16 cellular contexts compared by ENCODE assay signal in genomic region chr20:58135441-58136170, GRCh38.
A peak's percentile ranks its signal among the peaks of the same experiment; 100 is the strongest.
DNase-seq lines count a peak whose midpoint lies in the region; ATAC-seq and TF ChIP-seq lines count a peak whose summit lies in the region.
"Had no signal": no experiment of that assay in that cellular context is flagged by ENCODE, and none has a peak within 500 bp of the region (broad histone marks: within the 10 kb centered on the region; RNA-seq: fewer than 3 reads in every experiment).

No MANE protein-coding gene starts in this region.

- H3K4me3 ChIP-seq in MM.1S (ENCODE audit: low read length): no peak overlapping the region
- no peak overlapping the region for H3K4me3 ChIP-seq in gastroesophageal sphincter
- H3K4me3 ChIP-seq: mucosa of descending colon, smooth muscle cell had no signal

- H3K9me3 ChIP-seq in MM.1S (replicated peaks; ENCODE audit: insufficient read depth, low read length): no peaks in the 10 kb centered on the region
- no peaks in the 10 kb centered on the region for H3K9me3 ChIP-seq in gastroesophageal sphincter
- H3K9me3 ChIP-seq: mucosa of descending colon had no signal

- H3K79me2 ChIP-seq in MM.1S (ENCODE audit: low read length): no peaks in the 10 kb centered on the region

- no peak overlapping the region for H3K4me3 Mint-ChIP-seq in activated CD4-positive, alpha-beta memory T cell treated with anti-CD3 and anti-CD28 coated beads, Interleukin-2, amount 10 ng/mL, durations not matched to agents 7 days and 5 days
- no peak overlapping the region for H3K4me3 Mint-ChIP-seq in activated CD4-positive, alpha-beta memory T cell treated with anti-CD3 and anti-CD28 coated beads for 36 hours
- H3K4me3 Mint-ChIP-seq in type B pancreatic cell: peak overlapping the region; percentile 58

- ATAC-seq in foreskin keratinocyte (peak; percentile 78), HG03520 (IDR thresholded peaks at IDR 0.05; ENCODE audit: unreplicated experiment) (no peak), gastroesophageal sphincter (no peak)
- ATAC-seq: mucosa of descending colon; SK-N-SH treated with all-trans-retinoic acid at 6 μM for 48 hours; stimulated activated naive CD8-positive, alpha-beta T cell treated with anti-CD3 and anti-CD28 coated beads, Interleukin-15, Interleukin-2, amounts not matched to agents 100 U/mL and 50 U/mL, for 24 hours had no signal

- intact Hi-C loops in activated CD4-positive, alpha-beta memory T cell treated with anti-CD3 and anti-CD28 coated beads for 36 hours (cut with micrococcal nuclease): no loop called here

- no peak for TF ChIP-seq EP300 in gastroesophageal sphincter (IDR thresholded peaks at IDR 0.05)

- no peak for TF ChIP-seq CTCF in foreskin keratinocyte (conservative IDR thresholded peaks at IDR 0.05)
- TF ChIP-seq CTCF in type B pancreatic cell (conservative IDR thresholded peaks at IDR 0.05): no peak
- no peak for TF ChIP-seq CTCF in MM.1S (IDR thresholded peaks at IDR 0.05; ENCODE audit: low read length)
- no peak for TF ChIP-seq CTCF in gastroesophageal sphincter (IDR thresholded peaks at IDR 0.05)

- no peak overlapping the region for H2AFZ ChIP-seq in MM.1S (ENCODE audit: low read length)

- POLR2A ChIA-PET in activated CD4-positive, alpha-beta memory T cell treated with anti-CD3 and anti-CD28 coated beads, Interleukin-2, amount 10 ng/mL, durations not matched to agents 7 days and 5 days (lab: Charles Lee): no interaction called here
- POLR2A ChIA-PET in activated CD4-positive, alpha-beta memory T cell treated with anti-CD3 and anti-CD28 coated beads for 36 hours (lab: Charles Lee): no interaction called here

- 16 to 25% methylated on average over 9 of the region's 16 CpGs for WGBS in gastroesophageal sphincter (ENCODE audit: low coverage in 1 of 2), 2 donors

- DNase-seq in activated CD4-positive, alpha-beta memory T cell treated with anti-CD3 and anti-CD28 coated beads, Interleukin-2, amount 10 ng/mL, durations not matched to agents 7 days and 5 days: peak; percentile 12
- no peak for DNase-seq in activated CD4-positive, alpha-beta memory T cell treated with anti-CD3 and anti-CD28 coated beads for 36 hours
- DNase-seq in SW480 (ENCODE audit: low spot score): peak; percentile 81
- DNase-seq in foreskin keratinocyte: peak; percentile 29 to 60
- DNase-seq in type B pancreatic cell (ENCODE audit: extremely low spot score, unreplicated experiment): peak; percentile 59
- DNase-seq in MM.1S: no peak
- DNase-seq: activated naive CD4-positive, alpha-beta T cell treated with Interleukin-2 at 50 U/mL for 16 hours; caudate nucleus; GOT3; mucosa of descending colon; NCI-H1930; stimulated activated naive CD8-positive, alpha-beta T cell treated with anti-CD3 and anti-CD28 coated beads, Interleukin-15, Interleukin-2, amounts not matched to agents 100 U/mL and 50 U/mL, for 24 hours had no signal

- CTCF ChIA-PET in activated CD4-positive, alpha-beta memory T cell treated with anti-CD3 and anti-CD28 coated beads, Interleukin-2, amount 10 ng/mL, durations not matched to agents 7 days and 5 days (lab: Charles Lee): no interaction called here
- CTCF ChIA-PET in activated CD4-positive, alpha-beta memory T cell treated with anti-CD3 and anti-CD28 coated beads for 36 hours (lab: Charles Lee): no interaction called here

- no peaks in the 10 kb centered on the region for H3K36me3 Mint-ChIP-seq in activated CD4-positive, alpha-beta memory T cell treated with anti-CD3 and anti-CD28 coated beads, Interleukin-2, amount 10 ng/mL, durations not matched to agents 7 days and 5 days (ENCODE audit: low read depth)
- H3K36me3 Mint-ChIP-seq in activated CD4-positive, alpha-beta memory T cell treated with anti-CD3 and anti-CD28 coated beads for 36 hours: no peaks in the 10 kb centered on the region
- no peaks in the 10 kb centered on the region for H3K36me3 Mint-ChIP-seq in type B pancreatic cell

- H3K9me3 Mint-ChIP-seq in activated CD4-positive, alpha-beta memory T cell treated with anti-CD3 and anti-CD28 coated beads, Interleukin-2, amount 10 ng/mL, durations not matched to agents 7 days and 5 days: no peaks in the 10 kb centered on the region
- H3K9me3 Mint-ChIP-seq in activated CD4-positive, alpha-beta memory T cell treated with anti-CD3 and anti-CD28 coated beads for 36 hours: no peaks in the 10 kb centered on the region
- H3K9me3 Mint-ChIP-seq in type B pancreatic cell: peaks cover 3% of the 10 kb centered on the region

- no peaks in the 10 kb centered on the region for H3K9me2 ChIP-seq in MM.1S (replicated peaks; ENCODE audit: insufficient read depth, low read length)

- no peaks in the 10 kb centered on the region for H4K20me1 ChIP-seq in MM.1S (ENCODE audit: insufficient read depth, low read length)

- peaks cover 56% of the 10 kb centered on the region for H3K27me3 Mint-ChIP-seq in activated CD4-positive, alpha-beta memory T cell treated with anti-CD3 and anti-CD28 coated beads, Interleukin-2, amount 10 ng/mL, durations not matched to agents 7 days and 5 days
- H3K27me3 Mint-ChIP-seq in activated CD4-positive, alpha-beta memory T cell treated with anti-CD3 and anti-CD28 coated beads for 36 hours: peaks cover 53% of the 10 kb centered on the region
- H3K27me3 Mint-ChIP-seq in type B pancreatic cell: peaks cover 46% of the 10 kb centered on the region

- H3K4me1 ChIP-seq in foreskin keratinocyte: peaks cover 16% of the 10 kb centered on the region
- H3K4me1 ChIP-seq in MM.1S (ENCODE audit: low read length): no peaks in the 10 kb centered on the region
- peaks cover 0 to 36% (median 2%) of the 10 kb centered on the region in 3 donors for H3K4me1 ChIP-seq in gastroesophageal sphincter

- TF ChIP-seq POLR2A in gastroesophageal sphincter (IDR thresholded peaks at IDR 0.05): no peak

- H3F3A ChIP-seq in MM.1S (ENCODE audit: insufficient read depth, low read length): no peaks in the 10 kb centered on the region

- H3K4me2 ChIP-seq in MM.1S (ENCODE audit: low read depth, low read length): no peak overlapping the region
- H3K4me2 ChIP-seq: smooth muscle cell had no signal

- no peaks in the 10 kb centered on the region for H3K36me3 ChIP-seq in MM.1S (replicated peaks; ENCODE audit: insufficient read depth, low read length)
- no peaks in the 10 kb centered on the region for H3K36me3 ChIP-seq in gastroesophageal sphincter

- no peak overlapping the region for H3K27ac ChIP-seq in foreskin keratinocyte
- H3K27ac ChIP-seq in MM.1S (ENCODE audit: low read length): no peak overlapping the region
- H3K27ac ChIP-seq in gastroesophageal sphincter: no peak overlapping the region

- no peak overlapping the region for H3K9ac ChIP-seq in MM.1S (ENCODE audit: low read length)

- H3K27me3 ChIP-seq in foreskin keratinocyte (peaks cover 58% of the 10 kb centered on the region), MM.1S (replicated peaks; ENCODE audit: insufficient read depth, low read length) (peaks cover 96% of the 10 kb centered on the region), gastroesophageal sphincter (peaks cover 52% of the 10 kb centered on the region)

- no peak overlapping the region for H3K27ac Mint-ChIP-seq in activated CD4-positive, alpha-beta memory T cell treated with anti-CD3 and anti-CD28 coated beads, Interleukin-2, amount 10 ng/mL, durations not matched to agents 7 days and 5 days
- no peak overlapping the region for H3K27ac Mint-ChIP-seq in activated CD4-positive, alpha-beta memory T cell treated with anti-CD3 and anti-CD28 coated beads for 36 hours
- peak overlapping the region; percentile 76 for H3K27ac Mint-ChIP-seq in type B pancreatic cell

- no peaks in the 10 kb centered on the region for H3K4me1 Mint-ChIP-seq in activated CD4-positive, alpha-beta memory T cell treated with anti-CD3 and anti-CD28 coated beads, Interleukin-2, amount 10 ng/mL, durations not matched to agents 7 days and 5 days
- H3K4me1 Mint-ChIP-seq in activated CD4-positive, alpha-beta memory T cell treated with anti-CD3 and anti-CD28 coated beads for 36 hours (ENCODE audit: low read depth): peaks cover 6% of the 10 kb centered on the region
- H3K4me1 Mint-ChIP-seq in type B pancreatic cell (ENCODE audit: unreplicated experiment): peaks cover 47% of the 10 kb centered on the region

Comparison
In these comparisons a context has a peak if more than half of its experiments do, and no peak if none do; other contexts are left out.
1. DNase-seq: peak in activated CD4-positive, alpha-beta memory T cell treated with anti-CD3 and anti-CD28 coated beads, Interleukin-2, amount 10 ng/mL, durations not matched to agents 7 days and 5 days (single experiment), SW480 (single experiment), foreskin keratinocyte (2 of 2) and type B pancreatic cell (single experiment); none in activated CD4-positive, alpha-beta memory T cell treated with anti-CD3 and anti-CD28 coated beads for 36 hours (single experiment) and MM.1S (single experiment).